Comparison of ENCODE assay signal across 1 cellular context in the genomic region with DNA sequence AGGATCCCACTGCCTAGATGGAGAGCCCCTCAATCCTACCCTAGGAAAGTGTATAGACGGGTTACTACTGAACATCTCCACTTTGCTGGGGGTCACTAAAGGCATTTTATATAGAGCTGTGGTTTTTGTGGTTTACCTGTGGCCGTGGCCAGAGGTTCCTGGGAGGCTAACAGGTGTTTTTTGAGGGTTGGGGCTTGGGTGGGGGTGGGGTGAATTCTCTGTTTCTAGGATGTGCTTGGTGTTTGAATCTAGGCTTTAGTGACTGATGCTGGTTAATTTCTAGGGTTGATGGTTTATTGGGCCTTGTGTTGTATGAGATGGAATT.
A peak's percentile ranks its signal among the peaks of the same experiment; 100 is the strongest.
TF ChIP-seq lines count a peak whose summit lies in the region.

No MANE protein-coding gene starts in this region.

TF ChIP-seq in H1, 55 proteins besides CTCF, POLR2A, EP300 and RAD21:
- TF ChIP-seq POLR2AphosphoS5 (IDR thresholded peaks at IDR 0.05; ENCODE audit: low read depth, low read length) = no peak
- TF ChIP-seq BACH1 (IDR thresholded peaks at IDR 0.05; ENCODE audit: low read length) = no peak
- TF ChIP-seq CEBPB (IDR thresholded peaks at IDR 0.05; ENCODE audit: low read depth, low read length) = no peak
- no peak for TF ChIP-seq HDAC6 (IDR thresholded peaks at IDR 0.05; ENCODE audit: low read depth, low read length)
- no peak for TF ChIP-seq TCF12 (IDR thresholded peaks at IDR 0.05; ENCODE audit: low read depth, low read length)
- TF ChIP-seq, protein P1, sequence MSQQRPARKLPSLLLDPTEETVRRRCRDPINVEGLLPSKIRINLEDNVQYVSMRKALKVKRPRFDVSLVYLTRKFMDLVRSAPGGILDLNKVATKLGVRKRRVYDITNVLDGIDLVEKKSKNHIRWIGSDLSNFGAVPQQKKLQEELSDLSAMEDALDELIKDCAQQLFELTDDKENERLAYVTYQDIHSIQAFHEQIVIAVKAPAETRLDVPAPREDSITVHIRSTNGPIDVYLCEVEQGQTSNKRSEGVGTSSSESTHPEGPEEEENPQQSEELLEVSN (IDR thresholded peaks at IDR 0.05) = no peak
- TF ChIP-seq NANOG (IDR thresholded peaks at IDR 0.05; ENCODE audit: insufficient read depth, low read depth, low read length, poor library complexity, severe bottlenecking) = no peak
- peak; percentile 45 for TF ChIP-seq EZH2 (IDR thresholded peaks at IDR 0.05; ENCODE audit: low read depth, low read length, severe bottlenecking)
- no peak for TF ChIP-seq TBP (IDR thresholded peaks at IDR 0.05; ENCODE audit: low read depth, low read length)
- no peak for TF ChIP-seq GTF2F1 (IDR thresholded peaks at IDR 0.05; ENCODE audit: borderline replicate concordance, low read depth, low read length)
- TF ChIP-seq SUZ12 (IDR thresholded peaks at IDR 0.05; ENCODE audit: low read length) = 0 out of 2 replicates have a peak, but pooled peaks have one; percentile 22
- TF ChIP-seq ASH2L (IDR thresholded peaks at IDR 0.05; ENCODE audit: low read length) = no peak
- no peak for TF ChIP-seq PHF8 (conservative IDR thresholded peaks at IDR 0.05; ENCODE audit: low read depth, low read length)
- no peak for TF ChIP-seq SIX5 (IDR thresholded peaks at IDR 0.05; ENCODE audit: low read depth, low read length)
- no peak for TF ChIP-seq SP1 (IDR thresholded peaks at IDR 0.05; ENCODE audit: low read depth, low read length)
- no peak for TF ChIP-seq FOSL1 (IDR thresholded peaks at IDR 0.05; ENCODE audit: insufficient read depth, low read depth, low read length)
- no peak for TF ChIP-seq SIRT6 (IDR thresholded peaks at IDR 0.05; ENCODE audit: low read length)
- peak; percentile 50; the same call in 1 of the 2 replicates for TF ChIP-seq CBX8 (IDR thresholded peaks at IDR 0.05; ENCODE audit: borderline replicate concordance, low read depth, low read length)
- TF ChIP-seq TAF1 (IDR thresholded peaks at IDR 0.05; ENCODE audit: low read depth, low read length) = no peak
- TF ChIP-seq RBBP5 (IDR thresholded peaks at IDR 0.05; ENCODE audit: borderline replicate concordance, low read depth, low read length) = no peak
- TF ChIP-seq, protein P2, sequence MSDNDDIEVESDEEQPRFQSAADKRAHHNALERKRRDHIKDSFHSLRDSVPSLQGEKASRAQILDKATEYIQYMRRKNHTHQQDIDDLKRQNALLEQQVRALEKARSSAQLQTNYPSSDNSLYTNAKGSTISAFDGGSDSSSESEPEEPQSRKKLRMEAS (IDR thresholded peaks at IDR 0.05) = no peak
- TF ChIP-seq SP4 (IDR thresholded peaks at IDR 0.05; ENCODE audit: low read length) = no peak
TF ChIP-seq in H1: peak in this region for 3.
